In the genomic region with DNA sequence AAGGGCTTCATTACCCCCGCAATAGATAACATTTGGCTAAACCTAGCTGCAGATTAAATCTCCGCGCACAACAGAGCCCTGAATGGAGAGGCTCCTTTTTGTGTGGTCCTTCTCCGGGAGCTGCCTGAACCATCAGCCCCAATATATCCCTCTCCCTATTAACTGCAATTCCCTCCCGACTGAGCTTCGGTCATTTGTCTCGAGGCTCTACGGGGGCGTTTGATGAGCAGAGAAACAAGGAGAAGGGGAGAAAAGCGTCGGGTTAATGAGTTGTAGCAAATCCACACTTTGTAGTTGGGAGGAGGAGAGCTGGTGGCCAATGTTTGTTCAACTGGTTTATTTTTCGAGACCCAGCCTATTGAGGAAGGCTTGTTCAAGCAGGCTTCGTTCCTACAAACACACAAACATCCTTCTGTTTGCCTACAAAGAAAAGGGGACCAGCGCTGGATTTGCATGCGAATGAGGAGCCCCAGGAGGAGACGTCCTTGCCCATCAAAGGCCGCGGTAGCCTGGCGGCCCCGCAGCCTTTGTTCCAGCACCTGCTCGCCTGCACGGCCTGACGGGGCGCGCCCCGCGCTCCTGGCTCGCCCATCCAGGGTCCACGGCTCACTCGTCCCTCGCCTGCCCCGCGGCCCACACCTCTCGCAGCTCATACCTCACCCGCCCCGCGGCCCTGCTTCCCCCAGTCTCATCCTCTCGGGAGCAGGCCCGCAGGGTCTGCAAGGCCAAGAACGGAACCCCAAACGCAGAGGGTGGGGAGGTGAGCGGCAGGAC, we compare ENCODE assay signal across 2 cellular contexts.
TF ChIP-seq lines count a peak whose summit lies in the region.

No MANE protein-coding gene starts in this region.

TF ChIP-seq in GM23338, 12 proteins besides CTCF, POLR2A, EP300 and RAD21:
- no peak for TF ChIP-seq CREB1 (CRISPR knock-in tag; IDR thresholded peaks at IDR 0.05; ENCODE audit: low read depth)
- TF ChIP-seq EZH2 (IDR thresholded peaks at IDR 0.05; ENCODE audit: low read depth, unreplicated experiment) = peak; percentile 69
- TF ChIP-seq POLR2AphosphoS5 (IDR thresholded peaks at IDR 0.05; ENCODE audit: low read depth) = no peak
- TF ChIP-seq, protein P1, sequence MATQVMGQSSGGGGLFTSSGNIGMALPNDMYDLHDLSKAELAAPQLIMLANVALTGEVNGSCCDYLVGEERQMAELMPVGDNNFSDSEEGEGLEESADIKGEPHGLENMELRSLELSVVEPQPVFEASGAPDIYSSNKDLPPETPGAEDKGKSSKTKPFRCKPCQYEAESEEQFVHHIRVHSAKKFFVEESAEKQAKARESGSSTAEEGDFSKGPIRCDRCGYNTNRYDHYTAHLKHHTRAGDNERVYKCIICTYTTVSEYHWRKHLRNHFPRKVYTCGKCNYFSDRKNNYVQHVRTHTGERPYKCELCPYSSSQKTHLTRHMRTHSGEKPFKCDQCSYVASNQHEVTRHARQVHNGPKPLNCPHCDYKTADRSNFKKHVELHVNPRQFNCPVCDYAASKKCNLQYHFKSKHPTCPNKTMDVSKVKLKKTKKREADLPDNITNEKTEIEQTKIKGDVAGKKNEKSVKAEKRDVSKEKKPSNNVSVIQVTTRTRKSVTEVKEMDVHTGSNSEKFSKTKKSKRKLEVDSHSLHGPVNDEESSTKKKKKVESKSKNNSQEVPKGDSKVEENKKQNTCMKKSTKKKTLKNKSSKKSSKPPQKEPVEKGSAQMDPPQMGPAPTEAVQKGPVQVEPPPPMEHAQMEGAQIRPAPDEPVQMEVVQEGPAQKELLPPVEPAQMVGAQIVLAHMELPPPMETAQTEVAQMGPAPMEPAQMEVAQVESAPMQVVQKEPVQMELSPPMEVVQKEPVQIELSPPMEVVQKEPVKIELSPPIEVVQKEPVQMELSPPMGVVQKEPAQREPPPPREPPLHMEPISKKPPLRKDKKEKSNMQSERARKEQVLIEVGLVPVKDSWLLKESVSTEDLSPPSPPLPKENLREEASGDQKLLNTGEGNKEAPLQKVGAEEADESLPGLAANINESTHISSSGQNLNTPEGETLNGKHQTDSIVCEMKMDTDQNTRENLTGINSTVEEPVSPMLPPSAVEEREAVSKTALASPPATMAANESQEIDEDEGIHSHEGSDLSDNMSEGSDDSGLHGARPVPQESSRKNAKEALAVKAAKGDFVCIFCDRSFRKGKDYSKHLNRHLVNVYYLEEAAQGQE (IDR thresholded peaks at IDR 0.05; ENCODE audit: unreplicated experiment) = no peak
- TF ChIP-seq EZH2phosphoT487 (IDR thresholded peaks at IDR 0.05; ENCODE audit: unreplicated experiment) = no peak
- no peak for TF ChIP-seq ZNF331 (CRISPR knock-in tag; IDR thresholded peaks at IDR 0.05; ENCODE audit: low read depth)
- TF ChIP-seq, protein P2, sequence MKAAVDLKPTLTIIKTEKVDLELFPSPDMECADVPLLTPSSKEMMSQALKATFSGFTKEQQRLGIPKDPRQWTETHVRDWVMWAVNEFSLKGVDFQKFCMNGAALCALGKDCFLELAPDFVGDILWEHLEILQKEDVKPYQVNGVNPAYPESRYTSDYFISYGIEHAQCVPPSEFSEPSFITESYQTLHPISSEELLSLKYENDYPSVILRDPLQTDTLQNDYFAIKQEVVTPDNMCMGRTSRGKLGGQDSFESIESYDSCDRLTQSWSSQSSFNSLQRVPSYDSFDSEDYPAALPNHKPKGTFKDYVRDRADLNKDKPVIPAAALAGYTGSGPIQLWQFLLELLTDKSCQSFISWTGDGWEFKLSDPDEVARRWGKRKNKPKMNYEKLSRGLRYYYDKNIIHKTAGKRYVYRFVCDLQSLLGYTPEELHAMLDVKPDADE (IDR thresholded peaks at IDR 0.05) = no peak
- TF ChIP-seq NANOG (IDR thresholded peaks at IDR 0.05; ENCODE audit: borderline replicate concordance) = peak; percentile 78; the same call in 1 of the 2 replicates
- no peak for TF ChIP-seq JUNB (IDR thresholded peaks at IDR 0.05; ENCODE audit: unreplicated experiment)

TF ChIP-seq in H1, 55 proteins besides CTCF, POLR2A, EP300 and RAD21 (continues in another document):
- TF ChIP-seq ASH2L (IDR thresholded peaks at IDR 0.05; ENCODE audit: low read length) = no peak
- TF ChIP-seq TAF1 (IDR thresholded peaks at IDR 0.05; ENCODE audit: low read depth, low read length) = no peak
- TF ChIP-seq TCF12 (IDR thresholded peaks at IDR 0.05; ENCODE audit: low read depth, low read length) = peak; percentile 98
- TF ChIP-seq SP2 (IDR thresholded peaks at IDR 0.05; ENCODE audit: low read length) = no peak
- no peak for TF ChIP-seq PHF8 (conservative IDR thresholded peaks at IDR 0.05; ENCODE audit: low read depth, low read length)
- TF ChIP-seq NRF1 (IDR thresholded peaks at IDR 0.05; ENCODE audit: low read depth, low read length) = no peak
- TF ChIP-seq CHD1 (IDR thresholded peaks at IDR 0.05; ENCODE audit: low read depth, low read length) = no peak
- no peak for TF ChIP-seq RNF2 (IDR thresholded peaks at IDR 0.05; ENCODE audit: borderline replicate concordance, low read depth, low read length, missing control alignments, poor library complexity, severe bottlenecking)
- TF ChIP-seq, protein P3, sequence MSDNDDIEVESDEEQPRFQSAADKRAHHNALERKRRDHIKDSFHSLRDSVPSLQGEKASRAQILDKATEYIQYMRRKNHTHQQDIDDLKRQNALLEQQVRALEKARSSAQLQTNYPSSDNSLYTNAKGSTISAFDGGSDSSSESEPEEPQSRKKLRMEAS (IDR thresholded peaks at IDR 0.05) = peak; percentile 73
- TF ChIP-seq EGR1 (IDR thresholded peaks at IDR 0.05; ENCODE audit: borderline replicate concordance, low read depth, low read length) = 0 out of 2 replicates have a peak, but pooled peaks have one; percentile 23
- TF ChIP-seq, protein P4, sequence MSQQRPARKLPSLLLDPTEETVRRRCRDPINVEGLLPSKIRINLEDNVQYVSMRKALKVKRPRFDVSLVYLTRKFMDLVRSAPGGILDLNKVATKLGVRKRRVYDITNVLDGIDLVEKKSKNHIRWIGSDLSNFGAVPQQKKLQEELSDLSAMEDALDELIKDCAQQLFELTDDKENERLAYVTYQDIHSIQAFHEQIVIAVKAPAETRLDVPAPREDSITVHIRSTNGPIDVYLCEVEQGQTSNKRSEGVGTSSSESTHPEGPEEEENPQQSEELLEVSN (IDR thresholded peaks at IDR 0.05) = peak; percentile 54
- TF ChIP-seq RXRA (IDR thresholded peaks at IDR 0.05; ENCODE audit: insufficient read depth, low read depth, low read length) = no peak
- TF ChIP-seq BRCA1 (IDR thresholded peaks at IDR 0.05; ENCODE audit: low read depth, low read length) = no peak
- no peak for TF ChIP-seq BCL11A (IDR thresholded peaks at IDR 0.05; ENCODE audit: low read depth in 2 of 2, low read length in 2 of 2)
- no peak; a peak in 1 of 4 replicates for TF ChIP-seq SIN3A (conservative IDR thresholded peaks at IDR 0.05 in 1 of 2, IDR thresholded peaks at IDR 0.05 in 1 of 2; ENCODE audit: low read depth in 1 of 2, low read length in 2 of 2)
- TF ChIP-seq, protein P5, sequence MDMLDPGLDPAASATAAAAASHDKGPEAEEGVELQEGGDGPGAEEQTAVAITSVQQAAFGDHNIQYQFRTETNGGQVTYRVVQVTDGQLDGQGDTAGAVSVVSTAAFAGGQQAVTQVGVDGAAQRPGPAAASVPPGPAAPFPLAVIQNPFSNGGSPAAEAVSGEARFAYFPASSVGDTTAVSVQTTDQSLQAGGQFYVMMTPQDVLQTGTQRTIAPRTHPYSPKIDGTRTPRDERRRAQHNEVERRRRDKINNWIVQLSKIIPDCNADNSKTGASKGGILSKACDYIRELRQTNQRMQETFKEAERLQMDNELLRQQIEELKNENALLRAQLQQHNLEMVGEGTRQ (IDR thresholded peaks at IDR 0.05; ENCODE audit: low read length) = no peak
- no peak for TF ChIP-seq JUND (IDR thresholded peaks at IDR 0.05; ENCODE audit: low read length)
- TF ChIP-seq HDAC2 (IDR thresholded peaks at IDR 0.05; ENCODE audit: borderline replicate concordance in 1 of 2, low read depth in 2 of 2, low read length in 2 of 2) = peak in 1 of 2 experiments; percentile 67; a peak in 1 of 4 replicates
- TF ChIP-seq FOSL1 (IDR thresholded peaks at IDR 0.05; ENCODE audit: insufficient read depth, low read depth, low read length) = no peak
- no peak for TF ChIP-seq TEAD4 (IDR thresholded peaks at IDR 0.05; ENCODE audit: low read depth, low read length)
- TF ChIP-seq, protein P6, sequence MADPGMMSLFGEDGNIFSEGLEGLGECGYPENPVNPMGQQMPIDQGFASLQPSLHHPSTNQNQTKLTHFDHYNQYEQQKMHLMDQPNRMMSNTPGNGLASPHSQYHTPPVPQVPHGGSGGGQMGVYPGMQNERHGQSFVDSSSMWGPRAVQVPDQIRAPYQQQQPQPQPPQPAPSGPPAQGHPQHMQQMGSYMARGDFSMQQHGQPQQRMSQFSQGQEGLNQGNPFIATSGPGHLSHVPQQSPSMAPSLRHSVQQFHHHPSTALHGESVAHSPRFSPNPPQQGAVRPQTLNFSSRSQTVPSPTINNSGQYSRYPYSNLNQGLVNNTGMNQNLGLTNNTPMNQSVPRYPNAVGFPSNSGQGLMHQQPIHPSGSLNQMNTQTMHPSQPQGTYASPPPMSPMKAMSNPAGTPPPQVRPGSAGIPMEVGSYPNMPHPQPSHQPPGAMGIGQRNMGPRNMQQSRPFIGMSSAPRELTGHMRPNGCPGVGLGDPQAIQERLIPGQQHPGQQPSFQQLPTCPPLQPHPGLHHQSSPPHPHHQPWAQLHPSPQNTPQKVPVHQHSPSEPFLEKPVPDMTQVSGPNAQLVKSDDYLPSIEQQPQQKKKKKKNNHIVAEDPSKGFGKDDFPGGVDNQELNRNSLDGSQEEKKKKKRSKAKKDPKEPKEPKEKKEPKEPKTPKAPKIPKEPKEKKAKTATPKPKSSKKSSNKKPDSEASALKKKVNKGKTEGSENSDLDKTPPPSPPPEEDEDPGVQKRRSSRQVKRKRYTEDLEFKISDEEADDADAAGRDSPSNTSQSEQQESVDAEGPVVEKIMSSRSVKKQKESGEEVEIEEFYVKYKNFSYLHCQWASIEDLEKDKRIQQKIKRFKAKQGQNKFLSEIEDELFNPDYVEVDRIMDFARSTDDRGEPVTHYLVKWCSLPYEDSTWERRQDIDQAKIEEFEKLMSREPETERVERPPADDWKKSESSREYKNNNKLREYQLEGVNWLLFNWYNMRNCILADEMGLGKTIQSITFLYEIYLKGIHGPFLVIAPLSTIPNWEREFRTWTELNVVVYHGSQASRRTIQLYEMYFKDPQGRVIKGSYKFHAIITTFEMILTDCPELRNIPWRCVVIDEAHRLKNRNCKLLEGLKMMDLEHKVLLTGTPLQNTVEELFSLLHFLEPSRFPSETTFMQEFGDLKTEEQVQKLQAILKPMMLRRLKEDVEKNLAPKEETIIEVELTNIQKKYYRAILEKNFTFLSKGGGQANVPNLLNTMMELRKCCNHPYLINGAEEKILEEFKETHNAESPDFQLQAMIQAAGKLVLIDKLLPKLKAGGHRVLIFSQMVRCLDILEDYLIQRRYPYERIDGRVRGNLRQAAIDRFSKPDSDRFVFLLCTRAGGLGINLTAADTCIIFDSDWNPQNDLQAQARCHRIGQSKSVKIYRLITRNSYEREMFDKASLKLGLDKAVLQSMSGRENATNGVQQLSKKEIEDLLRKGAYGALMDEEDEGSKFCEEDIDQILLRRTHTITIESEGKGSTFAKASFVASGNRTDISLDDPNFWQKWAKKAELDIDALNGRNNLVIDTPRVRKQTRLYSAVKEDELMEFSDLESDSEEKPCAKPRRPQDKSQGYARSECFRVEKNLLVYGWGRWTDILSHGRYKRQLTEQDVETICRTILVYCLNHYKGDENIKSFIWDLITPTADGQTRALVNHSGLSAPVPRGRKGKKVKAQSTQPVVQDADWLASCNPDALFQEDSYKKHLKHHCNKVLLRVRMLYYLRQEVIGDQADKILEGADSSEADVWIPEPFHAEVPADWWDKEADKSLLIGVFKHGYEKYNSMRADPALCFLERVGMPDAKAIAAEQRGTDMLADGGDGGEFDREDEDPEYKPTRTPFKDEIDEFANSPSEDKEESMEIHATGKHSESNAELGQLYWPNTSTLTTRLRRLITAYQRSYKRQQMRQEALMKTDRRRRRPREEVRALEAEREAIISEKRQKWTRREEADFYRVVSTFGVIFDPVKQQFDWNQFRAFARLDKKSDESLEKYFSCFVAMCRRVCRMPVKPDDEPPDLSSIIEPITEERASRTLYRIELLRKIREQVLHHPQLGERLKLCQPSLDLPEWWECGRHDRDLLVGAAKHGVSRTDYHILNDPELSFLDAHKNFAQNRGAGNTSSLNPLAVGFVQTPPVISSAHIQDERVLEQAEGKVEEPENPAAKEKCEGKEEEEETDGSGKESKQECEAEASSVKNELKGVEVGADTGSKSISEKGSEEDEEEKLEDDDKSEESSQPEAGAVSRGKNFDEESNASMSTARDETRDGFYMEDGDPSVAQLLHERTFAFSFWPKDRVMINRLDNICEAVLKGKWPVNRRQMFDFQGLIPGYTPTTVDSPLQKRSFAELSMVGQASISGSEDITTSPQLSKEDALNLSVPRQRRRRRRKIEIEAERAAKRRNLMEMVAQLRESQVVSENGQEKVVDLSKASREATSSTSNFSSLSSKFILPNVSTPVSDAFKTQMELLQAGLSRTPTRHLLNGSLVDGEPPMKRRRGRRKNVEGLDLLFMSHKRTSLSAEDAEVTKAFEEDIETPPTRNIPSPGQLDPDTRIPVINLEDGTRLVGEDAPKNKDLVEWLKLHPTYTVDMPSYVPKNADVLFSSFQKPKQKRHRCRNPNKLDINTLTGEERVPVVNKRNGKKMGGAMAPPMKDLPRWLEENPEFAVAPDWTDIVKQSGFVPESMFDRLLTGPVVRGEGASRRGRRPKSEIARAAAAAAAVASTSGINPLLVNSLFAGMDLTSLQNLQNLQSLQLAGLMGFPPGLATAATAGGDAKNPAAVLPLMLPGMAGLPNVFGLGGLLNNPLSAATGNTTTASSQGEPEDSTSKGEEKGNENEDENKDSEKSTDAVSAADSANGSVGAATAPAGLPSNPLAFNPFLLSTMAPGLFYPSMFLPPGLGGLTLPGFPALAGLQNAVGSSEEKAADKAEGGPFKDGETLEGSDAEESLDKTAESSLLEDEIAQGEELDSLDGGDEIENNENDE (IDR thresholded peaks at IDR 0.05; ENCODE audit: insufficient replicate concordance, low read length) = peak; percentile 64
- TF ChIP-seq, protein P7, sequence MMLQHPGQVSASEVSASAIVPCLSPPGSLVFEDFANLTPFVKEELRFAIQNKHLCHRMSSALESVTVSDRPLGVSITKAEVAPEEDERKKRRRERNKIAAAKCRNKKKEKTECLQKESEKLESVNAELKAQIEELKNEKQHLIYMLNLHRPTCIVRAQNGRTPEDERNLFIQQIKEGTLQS (IDR thresholded peaks at IDR 0.05; ENCODE audit: insufficient read depth, low read depth, low read length) = no peak
- peak; percentile 64; the same call in 1 of the 2 replicates for TF ChIP-seq YY1 (IDR thresholded peaks at IDR 0.05; ENCODE audit: low read depth, low read length)
- TF ChIP-seq CBX5 (IDR thresholded peaks at IDR 0.05; ENCODE audit: low read depth, low read length) = no peak
- TF ChIP-seq CTBP2 (IDR thresholded peaks at IDR 0.05; ENCODE audit: borderline replicate concordance, insufficient read depth, insufficient read length, low read length) = peak; percentile 98
- TF ChIP-seq TAF7 (optimal IDR thresholded peaks at IDR 0.05; ENCODE audit: borderline replicate concordance, low read depth, low read length) = no peak
- peak; percentile 27 for TF ChIP-seq BACH1 (IDR thresholded peaks at IDR 0.05; ENCODE audit: low read length)
- 0 out of 2 replicates have a peak, but pooled peaks have one; percentile 37 for TF ChIP-seq KDM1A (IDR thresholded peaks at IDR 0.05; ENCODE audit: borderline replicate concordance, low read length)
- no peak for TF ChIP-seq HDAC6 (IDR thresholded peaks at IDR 0.05; ENCODE audit: low read depth, low read length)
- no peak for TF ChIP-seq RFX5 (IDR thresholded peaks at IDR 0.05; ENCODE audit: borderline replicate concordance, low read depth, low read length)
- no peak for TF ChIP-seq CHD2 (IDR thresholded peaks at IDR 0.05; ENCODE audit: low read length)
- TF ChIP-seq CEBPB (IDR thresholded peaks at IDR 0.05; ENCODE audit: low read depth, low read length) = no peak
- no peak for TF ChIP-seq TBP (IDR thresholded peaks at IDR 0.05; ENCODE audit: low read depth, low read length)
- TF ChIP-seq SP4 (IDR thresholded peaks at IDR 0.05; ENCODE audit: low read length) = 0 out of 2 replicates have a peak, but pooled peaks have one; percentile 33
- no peak for TF ChIP-seq KDM5A (IDR thresholded peaks at IDR 0.05; ENCODE audit: low read length)
- TF ChIP-seq SP1 (IDR thresholded peaks at IDR 0.05; ENCODE audit: low read depth, low read length) = peak; percentile 54; the same call in 1 of the 2 replicates
